In the genomic region with DNA sequence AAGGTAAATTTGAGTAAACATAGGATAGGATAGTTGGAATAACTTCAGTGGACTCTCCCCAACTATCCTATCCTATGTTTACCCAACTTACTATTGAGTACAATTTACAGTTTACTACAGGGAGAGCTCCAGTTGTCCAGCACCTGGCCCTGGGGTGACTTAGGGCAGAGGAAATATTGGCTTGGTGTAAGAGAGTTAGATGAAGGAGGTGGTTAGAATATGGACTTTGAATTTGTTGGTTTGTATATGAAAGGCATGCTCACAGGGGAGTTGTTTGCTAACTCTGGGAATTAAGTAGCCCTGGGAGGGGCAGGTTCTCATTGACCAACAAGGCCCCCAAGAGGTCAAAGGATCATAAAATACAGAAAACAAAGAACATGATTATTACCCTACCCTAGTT, we compare ENCODE assay signal across 1 cellular context.
TF ChIP-seq lines count a peak whose summit lies in the region.

No MANE protein-coding gene starts in this region.

TF ChIP-seq in HepG2, 621 proteins besides CTCF, POLR2A, EP300 and RAD21 (continued from another document and continues in another):
- TF ChIP-seq, protein P1, sequence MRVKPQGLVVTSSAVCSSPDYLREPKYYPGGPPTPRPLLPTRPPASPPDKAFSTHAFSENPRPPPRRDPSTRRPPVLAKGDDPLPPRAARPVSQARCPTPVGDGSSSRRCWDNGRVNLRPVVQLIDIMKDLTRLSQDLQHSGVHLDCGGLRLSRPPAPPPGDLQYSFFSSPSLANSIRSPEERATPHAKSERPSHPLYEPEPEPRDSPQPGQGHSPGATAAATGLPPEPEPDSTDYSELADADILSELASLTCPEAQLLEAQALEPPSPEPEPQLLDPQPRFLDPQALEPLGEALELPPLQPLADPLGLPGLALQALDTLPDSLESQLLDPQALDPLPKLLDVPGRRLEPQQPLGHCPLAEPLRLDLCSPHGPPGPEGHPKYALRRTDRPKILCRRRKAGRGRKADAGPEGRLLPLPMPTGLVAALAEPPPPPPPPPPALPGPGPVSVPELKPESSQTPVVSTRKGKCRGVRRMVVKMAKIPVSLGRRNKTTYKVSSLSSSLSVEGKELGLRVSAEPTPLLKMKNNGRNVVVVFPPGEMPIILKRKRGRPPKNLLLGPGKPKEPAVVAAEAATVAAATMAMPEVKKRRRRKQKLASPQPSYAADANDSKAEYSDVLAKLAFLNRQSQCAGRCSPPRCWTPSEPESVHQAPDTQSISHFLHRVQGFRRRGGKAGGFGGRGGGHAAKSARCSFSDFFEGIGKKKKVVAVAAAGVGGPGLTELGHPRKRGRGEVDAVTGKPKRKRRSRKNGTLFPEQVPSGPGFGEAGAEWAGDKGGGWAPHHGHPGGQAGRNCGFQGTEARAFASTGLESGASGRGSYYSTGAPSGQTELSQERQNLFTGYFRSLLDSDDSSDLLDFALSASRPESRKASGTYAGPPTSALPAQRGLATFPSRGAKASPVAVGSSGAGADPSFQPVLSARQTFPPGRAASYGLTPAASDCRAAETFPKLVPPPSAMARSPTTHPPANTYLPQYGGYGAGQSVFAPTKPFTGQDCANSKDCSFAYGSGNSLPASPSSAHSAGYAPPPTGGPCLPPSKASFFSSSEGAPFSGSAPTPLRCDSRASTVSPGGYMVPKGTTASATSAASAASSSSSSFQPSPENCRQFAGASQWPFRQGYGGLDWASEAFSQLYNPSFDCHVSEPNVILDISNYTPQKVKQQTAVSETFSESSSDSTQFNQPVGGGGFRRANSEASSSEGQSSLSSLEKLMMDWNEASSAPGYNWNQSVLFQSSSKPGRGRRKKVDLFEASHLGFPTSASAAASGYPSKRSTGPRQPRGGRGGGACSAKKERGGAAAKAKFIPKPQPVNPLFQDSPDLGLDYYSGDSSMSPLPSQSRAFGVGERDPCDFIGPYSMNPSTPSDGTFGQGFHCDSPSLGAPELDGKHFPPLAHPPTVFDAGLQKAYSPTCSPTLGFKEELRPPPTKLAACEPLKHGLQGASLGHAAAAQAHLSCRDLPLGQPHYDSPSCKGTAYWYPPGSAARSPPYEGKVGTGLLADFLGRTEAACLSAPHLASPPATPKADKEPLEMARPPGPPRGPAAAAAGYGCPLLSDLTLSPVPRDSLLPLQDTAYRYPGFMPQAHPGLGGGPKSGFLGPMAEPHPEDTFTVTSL (CRISPR knock-in tag; IDR thresholded peaks at IDR 0.05; ENCODE audit: borderline replicate concordance), result peak; percentile 93; the same call in 1 of the 2 replicates
- TF ChIP-seq FOXP1 (IDR thresholded peaks at IDR 0.05) (no peak), FOXP1 (CRISPR knock-in tag; IDR thresholded peaks at IDR 0.05) (peak; percentile 89), ATF7-NPFF (CRISPR knock-in tag; IDR thresholded peaks at IDR 0.05; ENCODE audit: low read depth) (no peak), ZNF496 (CRISPR knock-in tag; IDR thresholded peaks at IDR 0.05; ENCODE audit: insufficient replicate concordance) (no peak), GATAD1 (CRISPR knock-in tag; IDR thresholded peaks at IDR 0.05) (0 out of 2 replicates have a peak, but pooled peaks have one; percentile 32), ZNF33B (CRISPR knock-in tag; IDR thresholded peaks at IDR 0.05) (no peak), ASH2L (IDR thresholded peaks at IDR 0.05; ENCODE audit: insufficient read length, low read depth, low read length) (peak; percentile 67), EHMT2 (IDR thresholded peaks at IDR 0.05; ENCODE audit: borderline replicate concordance, low read depth, low read length) (peak; percentile 85; the same call in 1 of the 2 replicates), TAF15 (IDR thresholded peaks at IDR 0.05; ENCODE audit: low read depth, low read length, poor library complexity, severe bottlenecking) (no peak), TAF1 (CRISPR knock-in tag; IDR thresholded peaks at IDR 0.05) (no peak), SMC3 (IDR thresholded peaks at IDR 0.05; ENCODE audit: low read length) (no peak; the same call in 1 of the 2 replicates), ZNF589 (CRISPR knock-in tag; conservative IDR thresholded peaks at IDR 0.05) (no peak), SOX13 (IDR thresholded peaks at IDR 0.05) (peak; percentile 83), SOX13 (CRISPR knock-in tag; conservative IDR thresholded peaks at IDR 0.05 in 1 of 2, IDR thresholded peaks at IDR 0.05 in 1 of 2) (peak in 1 of 2 experiments; percentile 90; a peak in 2 of 4 replicates), NONO (IDR thresholded peaks at IDR 0.05) (no peak), NONO (CRISPR knock-in tag; conservative IDR thresholded peaks at IDR 0.05) (no peak), XBP1 (CRISPR knock-in tag; IDR thresholded peaks at IDR 0.05) (no peak)
- TF ChIP-seq, protein P2, sequence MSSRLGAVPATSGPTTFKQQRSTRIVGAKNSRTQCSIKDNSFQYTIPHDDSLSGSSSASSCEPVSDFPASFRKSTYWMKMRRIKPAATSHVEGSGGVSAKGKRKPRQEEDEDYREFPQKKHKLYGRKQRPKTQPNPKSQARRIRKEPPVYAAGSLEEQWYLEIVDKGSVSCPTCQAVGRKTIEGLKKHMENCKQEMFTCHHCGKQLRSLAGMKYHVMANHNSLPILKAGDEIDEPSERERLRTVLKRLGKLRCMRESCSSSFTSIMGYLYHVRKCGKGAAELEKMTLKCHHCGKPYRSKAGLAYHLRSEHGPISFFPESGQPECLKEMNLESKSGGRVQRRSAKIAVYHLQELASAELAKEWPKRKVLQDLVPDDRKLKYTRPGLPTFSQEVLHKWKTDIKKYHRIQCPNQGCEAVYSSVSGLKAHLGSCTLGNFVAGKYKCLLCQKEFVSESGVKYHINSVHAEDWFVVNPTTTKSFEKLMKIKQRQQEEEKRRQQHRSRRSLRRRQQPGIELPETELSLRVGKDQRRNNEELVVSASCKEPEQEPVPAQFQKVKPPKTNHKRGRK (CRISPR knock-in tag; IDR thresholded peaks at IDR 0.05), result no peak
- TF ChIP-seq, protein P3, sequence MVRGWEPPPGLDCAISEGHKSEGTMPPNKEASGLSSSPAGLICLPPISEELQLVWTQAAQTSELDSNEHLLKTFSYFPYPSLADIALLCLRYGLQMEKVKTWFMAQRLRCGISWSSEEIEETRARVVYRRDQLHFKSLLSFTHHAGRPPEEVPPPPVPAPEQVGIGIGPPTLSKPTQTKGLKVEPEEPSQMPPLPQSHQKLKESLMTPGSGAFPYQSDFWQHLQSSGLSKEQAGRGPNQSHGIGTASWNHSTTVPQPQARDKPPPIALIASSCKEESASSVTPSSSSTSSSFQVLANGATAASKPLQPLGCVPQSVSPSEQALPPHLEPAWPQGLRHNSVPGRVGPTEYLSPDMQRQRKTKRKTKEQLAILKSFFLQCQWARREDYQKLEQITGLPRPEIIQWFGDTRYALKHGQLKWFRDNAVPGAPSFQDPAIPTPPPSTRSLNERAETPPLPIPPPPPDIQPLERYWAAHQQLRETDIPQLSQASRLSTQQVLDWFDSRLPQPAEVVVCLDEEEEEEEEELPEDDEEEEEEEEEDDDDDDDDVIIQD (CRISPR knock-in tag; IDR thresholded peaks at IDR 0.05; ENCODE audit: low read depth), result peak; percentile 87; the same call in 1 of the 2 replicates
- TF ChIP-seq, protein P4, sequence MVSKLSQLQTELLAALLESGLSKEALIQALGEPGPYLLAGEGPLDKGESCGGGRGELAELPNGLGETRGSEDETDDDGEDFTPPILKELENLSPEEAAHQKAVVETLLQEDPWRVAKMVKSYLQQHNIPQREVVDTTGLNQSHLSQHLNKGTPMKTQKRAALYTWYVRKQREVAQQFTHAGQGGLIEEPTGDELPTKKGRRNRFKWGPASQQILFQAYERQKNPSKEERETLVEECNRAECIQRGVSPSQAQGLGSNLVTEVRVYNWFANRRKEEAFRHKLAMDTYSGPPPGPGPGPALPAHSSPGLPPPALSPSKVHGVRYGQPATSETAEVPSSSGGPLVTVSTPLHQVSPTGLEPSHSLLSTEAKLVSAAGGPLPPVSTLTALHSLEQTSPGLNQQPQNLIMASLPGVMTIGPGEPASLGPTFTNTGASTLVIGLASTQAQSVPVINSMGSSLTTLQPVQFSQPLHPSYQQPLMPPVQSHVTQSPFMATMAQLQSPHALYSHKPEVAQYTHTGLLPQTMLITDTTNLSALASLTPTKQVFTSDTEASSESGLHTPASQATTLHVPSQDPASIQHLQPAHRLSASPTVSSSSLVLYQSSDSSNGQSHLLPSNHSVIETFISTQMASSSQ (IDR thresholded peaks at IDR 0.05; ENCODE audit: low read depth), result peak; percentile 70; the same call in 1 of the 2 replicates
- TF ChIP-seq, protein P4 (CRISPR knock-in tag; IDR thresholded peaks at IDR 0.05; ENCODE audit: borderline replicate concordance), result peak; percentile 49; the same call in 1 of the 2 replicates
- TF ChIP-seq, protein P5, sequence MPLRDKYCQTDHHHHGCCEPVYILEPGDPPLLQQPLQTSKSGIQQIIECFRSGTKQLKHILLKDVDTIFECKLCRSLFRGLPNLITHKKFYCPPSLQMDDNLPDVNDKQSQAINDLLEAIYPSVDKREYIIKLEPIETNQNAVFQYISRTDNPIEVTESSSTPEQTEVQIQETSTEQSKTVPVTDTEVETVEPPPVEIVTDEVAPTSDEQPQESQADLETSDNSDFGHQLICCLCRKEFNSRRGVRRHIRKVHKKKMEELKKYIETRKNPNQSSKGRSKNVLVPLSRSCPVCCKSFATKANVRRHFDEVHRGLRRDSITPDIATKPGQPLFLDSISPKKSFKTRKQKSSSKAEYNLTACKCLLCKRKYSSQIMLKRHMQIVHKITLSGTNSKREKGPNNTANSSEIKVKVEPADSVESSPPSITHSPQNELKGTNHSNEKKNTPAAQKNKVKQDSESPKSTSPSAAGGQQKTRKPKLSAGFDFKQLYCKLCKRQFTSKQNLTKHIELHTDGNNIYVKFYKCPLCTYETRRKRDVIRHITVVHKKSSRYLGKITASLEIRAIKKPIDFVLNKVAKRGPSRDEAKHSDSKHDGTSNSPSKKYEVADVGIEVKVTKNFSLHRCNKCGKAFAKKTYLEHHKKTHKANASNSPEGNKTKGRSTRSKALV (CRISPR knock-in tag; IDR thresholded peaks at IDR 0.05), result no peak
- TF ChIP-seq, protein P6, sequence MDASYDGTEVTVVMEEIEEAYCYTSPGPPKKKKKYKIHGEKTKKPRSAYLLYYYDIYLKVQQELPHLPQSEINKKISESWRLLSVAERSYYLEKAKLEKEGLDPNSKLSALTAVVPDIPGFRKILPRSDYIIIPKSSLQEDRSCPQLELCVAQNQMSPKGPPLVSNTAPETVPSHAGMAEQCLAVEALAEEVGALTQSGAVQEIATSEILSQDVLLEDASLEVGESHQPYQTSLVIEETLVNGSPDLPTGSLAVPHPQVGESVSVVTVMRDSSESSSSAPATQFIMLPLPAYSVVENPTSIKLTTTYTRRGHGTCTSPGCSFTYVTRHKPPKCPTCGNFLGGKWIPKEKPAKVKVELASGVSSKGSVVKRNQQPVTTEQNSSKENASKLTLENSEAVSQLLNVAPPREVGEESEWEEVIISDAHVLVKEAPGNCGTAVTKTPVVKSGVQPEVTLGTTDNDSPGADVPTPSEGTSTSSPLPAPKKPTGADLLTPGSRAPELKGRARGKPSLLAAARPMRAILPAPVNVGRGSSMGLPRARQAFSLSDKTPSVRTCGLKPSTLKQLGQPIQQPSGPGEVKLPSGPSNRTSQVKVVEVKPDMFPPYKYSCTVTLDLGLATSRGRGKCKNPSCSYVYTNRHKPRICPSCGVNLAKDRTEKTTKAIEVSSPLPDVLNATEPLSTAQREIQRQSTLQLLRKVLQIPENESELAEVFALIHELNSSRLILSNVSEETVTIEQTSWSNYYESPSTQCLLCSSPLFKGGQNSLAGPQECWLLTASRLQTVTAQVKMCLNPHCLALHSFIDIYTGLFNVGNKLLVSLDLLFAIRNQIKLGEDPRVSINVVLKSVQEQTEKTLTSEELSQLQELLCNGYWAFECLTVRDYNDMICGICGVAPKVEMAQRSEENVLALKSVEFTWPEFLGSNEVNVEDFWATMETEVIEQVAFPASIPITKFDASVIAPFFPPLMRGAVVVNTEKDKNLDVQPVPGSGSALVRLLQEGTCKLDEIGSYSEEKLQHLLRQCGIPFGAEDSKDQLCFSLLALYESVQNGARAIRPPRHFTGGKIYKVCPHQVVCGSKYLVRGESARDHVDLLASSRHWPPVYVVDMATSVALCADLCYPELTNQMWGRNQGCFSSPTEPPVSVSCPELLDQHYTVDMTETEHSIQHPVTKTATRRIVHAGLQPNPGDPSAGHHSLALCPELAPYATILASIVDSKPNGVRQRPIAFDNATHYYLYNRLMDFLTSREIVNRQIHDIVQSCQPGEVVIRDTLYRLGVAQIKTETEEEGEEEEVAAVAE (CRISPR knock-in tag; IDR thresholded peaks at IDR 0.05; ENCODE audit: borderline replicate concordance), result no peak
- TF ChIP-seq, protein P7, sequence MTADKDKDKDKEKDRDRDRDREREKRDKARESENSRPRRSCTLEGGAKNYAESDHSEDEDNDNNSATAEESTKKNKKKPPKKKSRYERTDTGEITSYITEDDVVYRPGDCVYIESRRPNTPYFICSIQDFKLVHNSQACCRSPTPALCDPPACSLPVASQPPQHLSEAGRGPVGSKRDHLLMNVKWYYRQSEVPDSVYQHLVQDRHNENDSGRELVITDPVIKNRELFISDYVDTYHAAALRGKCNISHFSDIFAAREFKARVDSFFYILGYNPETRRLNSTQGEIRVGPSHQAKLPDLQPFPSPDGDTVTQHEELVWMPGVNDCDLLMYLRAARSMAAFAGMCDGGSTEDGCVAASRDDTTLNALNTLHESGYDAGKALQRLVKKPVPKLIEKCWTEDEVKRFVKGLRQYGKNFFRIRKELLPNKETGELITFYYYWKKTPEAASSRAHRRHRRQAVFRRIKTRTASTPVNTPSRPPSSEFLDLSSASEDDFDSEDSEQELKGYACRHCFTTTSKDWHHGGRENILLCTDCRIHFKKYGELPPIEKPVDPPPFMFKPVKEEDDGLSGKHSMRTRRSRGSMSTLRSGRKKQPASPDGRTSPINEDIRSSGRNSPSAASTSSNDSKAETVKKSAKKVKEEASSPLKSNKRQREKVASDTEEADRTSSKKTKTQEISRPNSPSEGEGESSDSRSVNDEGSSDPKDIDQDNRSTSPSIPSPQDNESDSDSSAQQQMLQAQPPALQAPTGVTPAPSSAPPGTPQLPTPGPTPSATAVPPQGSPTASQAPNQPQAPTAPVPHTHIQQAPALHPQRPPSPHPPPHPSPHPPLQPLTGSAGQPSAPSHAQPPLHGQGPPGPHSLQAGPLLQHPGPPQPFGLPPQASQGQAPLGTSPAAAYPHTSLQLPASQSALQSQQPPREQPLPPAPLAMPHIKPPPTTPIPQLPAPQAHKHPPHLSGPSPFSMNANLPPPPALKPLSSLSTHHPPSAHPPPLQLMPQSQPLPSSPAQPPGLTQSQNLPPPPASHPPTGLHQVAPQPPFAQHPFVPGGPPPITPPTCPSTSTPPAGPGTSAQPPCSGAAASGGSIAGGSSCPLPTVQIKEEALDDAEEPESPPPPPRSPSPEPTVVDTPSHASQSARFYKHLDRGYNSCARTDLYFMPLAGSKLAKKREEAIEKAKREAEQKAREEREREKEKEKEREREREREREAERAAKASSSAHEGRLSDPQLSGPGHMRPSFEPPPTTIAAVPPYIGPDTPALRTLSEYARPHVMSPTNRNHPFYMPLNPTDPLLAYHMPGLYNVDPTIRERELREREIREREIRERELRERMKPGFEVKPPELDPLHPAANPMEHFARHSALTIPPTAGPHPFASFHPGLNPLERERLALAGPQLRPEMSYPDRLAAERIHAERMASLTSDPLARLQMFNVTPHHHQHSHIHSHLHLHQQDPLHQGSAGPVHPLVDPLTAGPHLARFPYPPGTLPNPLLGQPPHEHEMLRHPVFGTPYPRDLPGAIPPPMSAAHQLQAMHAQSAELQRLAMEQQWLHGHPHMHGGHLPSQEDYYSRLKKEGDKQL (CRISPR knock-in tag; IDR thresholded peaks at IDR 0.05; ENCODE audit: low read depth), result peak; percentile 96
